In the genomic region with DNA sequence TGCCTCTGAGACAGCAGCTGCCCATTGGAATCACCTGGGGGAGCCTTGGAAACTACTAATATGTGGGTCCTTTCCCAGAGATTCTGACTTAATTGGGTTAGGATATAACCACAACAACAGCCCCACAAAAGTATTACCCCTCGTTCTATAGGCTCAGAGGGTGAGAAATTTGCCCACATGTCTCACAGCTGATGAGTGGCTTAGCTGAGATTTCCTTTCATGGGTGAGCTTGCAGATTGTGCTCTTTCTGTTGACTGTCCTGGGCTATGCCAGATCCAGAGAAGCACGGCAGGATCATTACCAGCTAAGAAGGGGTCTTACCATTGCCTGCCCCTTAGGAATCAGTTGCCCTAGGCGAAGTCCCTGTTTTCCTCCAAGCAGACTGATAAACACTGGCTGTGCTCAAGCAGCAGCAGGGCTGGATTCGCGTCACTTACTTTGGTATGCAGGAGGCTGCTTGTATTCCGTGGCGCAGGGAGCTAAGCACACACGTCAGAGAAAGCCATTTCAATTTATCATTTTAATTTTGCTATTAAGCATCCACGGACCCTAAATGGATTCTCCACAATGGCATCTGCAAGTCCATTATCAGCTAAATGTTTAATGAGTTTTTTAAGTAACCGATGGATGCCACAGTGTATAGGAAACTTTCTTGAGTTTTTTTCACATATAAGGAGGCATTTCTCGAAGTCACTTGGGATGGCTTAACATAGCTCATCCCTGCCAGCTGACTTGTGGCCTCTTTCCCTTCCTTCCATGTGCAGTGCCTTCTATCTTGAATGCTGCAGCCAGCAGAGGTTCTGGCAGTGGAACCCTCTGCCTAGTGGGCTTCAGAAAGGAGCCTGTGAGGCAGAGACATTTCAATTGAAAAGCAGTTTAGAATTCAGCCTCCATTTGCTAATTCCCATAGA, we compare ENCODE assay signal across 10 cellular contexts. TPM values are rescaled to one million over a fixed set of nuclear protein-coding genes. Genes with fewer than 3 reads are reported as not detected.
A peak's percentile ranks its signal among the peaks of the same experiment; 100 is the strongest.
DNase-seq lines count a peak whose midpoint lies in the region; ATAC-seq and TF ChIP-seq lines count a peak whose summit lies in the region.
"Had no signal": no experiment of that assay in that cellular context is flagged by ENCODE, and none has a peak within 500 bp of the region (broad histone marks: within the 10 kb centered on the region; RNA-seq: fewer than 3 reads in every experiment).

No MANE protein-coding gene starts in this region.

- no peaks in the 10 kb centered on the region for H3K9me3 ChIP-seq in BE2C
- H3K9me3 ChIP-seq: neutrophil had no signal

- no peaks in the 10 kb centered on the region for H3K36me3 ChIP-seq in BE2C
- H3K36me3 ChIP-seq: neutrophil had no signal

- peaks cover 30% of the 10 kb centered on the region for H3K27me3 Mint-ChIP-seq in activated naive CD8-positive, alpha-beta T cell treated with anti-CD3 and anti-CD28 coated beads, Interleukin-2, amount 50 U/mL, for 24 hours
- H3K27me3 Mint-ChIP-seq in CD14-positive monocyte (ENCODE audit: low read depth in 3 of 3) = peaks cover 10 to 15% (median 10%) of the 10 kb centered on the region in 3 donors

- H3K4me1 Mint-ChIP-seq in activated naive CD8-positive, alpha-beta T cell treated with anti-CD3 and anti-CD28 coated beads, Interleukin-2, amount 50 U/mL, for 24 hours = peaks cover 20% of the 10 kb centered on the region
- peaks cover 16% of the 10 kb centered on the region for H3K4me1 Mint-ChIP-seq in CD14-positive monocyte

- intact Hi-C loops in left cardiac atrium (cut with DNase I) (no loop called here), CD14-positive monocyte (cut with micrococcal nuclease) (no loop called here)

- no peak overlapping the region for H3K27ac Mint-ChIP-seq in activated naive CD8-positive, alpha-beta T cell treated with anti-CD3 and anti-CD28 coated beads, Interleukin-2, amount 50 U/mL, for 24 hours
- no peak overlapping the region for H3K27ac Mint-ChIP-seq in CD14-positive monocyte

- in situ Hi-C loops in astrocyte of the cerebellum (cut with HindIII; ENCODE audit: low sequenced_read_pairs) = no loop called here

- no peaks in the 10 kb centered on the region for H3K27me3 ChIP-seq in BE2C

- H3K4me3 ChIP-seq in BE2C (ENCODE audit: low read depth, low read length) (peak overlapping the region; percentile 11; the same call in 1 of the 2 replicates), astrocyte of the cerebellum (ENCODE audit: low read depth, low read length) (no peak overlapping the region)

- H3K4me1 ChIP-seq in BE2C = peaks cover 15% of the 10 kb centered on the region

- H3K4me3 Mint-ChIP-seq in activated naive CD8-positive, alpha-beta T cell treated with anti-CD3 and anti-CD28 coated beads, Interleukin-2, amount 50 U/mL, for 24 hours = no peak overlapping the region
- H3K4me3 Mint-ChIP-seq in CD14-positive monocyte = no peak overlapping the region

- ATAC-seq in left cardiac atrium = peak; percentile 76 to 92
- ATAC-seq in activated naive CD8-positive, alpha-beta T cell treated with anti-CD3 and anti-CD28 coated beads, Interleukin-2, amount 50 U/mL, for 24 hours = no peak
- ATAC-seq in GM21786 (IDR thresholded peaks at IDR 0.05; ENCODE audit: unreplicated experiment) = no peak

- H3K9me3 Mint-ChIP-seq in activated naive CD8-positive, alpha-beta T cell treated with anti-CD3 and anti-CD28 coated beads, Interleukin-2, amount 50 U/mL, for 24 hours = no peaks in the 10 kb centered on the region
- H3K9me3 Mint-ChIP-seq in CD14-positive monocyte = no peaks in the 10 kb centered on the region

- TF ChIP-seq CTCF in BE2C (IDR thresholded peaks at IDR 0.05; ENCODE audit: low read depth, low read length) (no peak), astrocyte of the cerebellum (IDR thresholded peaks at IDR 0.05; ENCODE audit: low read depth, low read length, missing control alignments) (no peak), CD14-positive monocyte (IDR thresholded peaks at IDR 0.05) (no peak)

- H3K36me3 Mint-ChIP-seq in activated naive CD8-positive, alpha-beta T cell treated with anti-CD3 and anti-CD28 coated beads, Interleukin-2, amount 50 U/mL, for 24 hours (ENCODE audit: low read depth) = no peaks in the 10 kb centered on the region
- H3K36me3 Mint-ChIP-seq in CD14-positive monocyte = no peaks in the 10 kb centered on the region

- DNase-seq in BE2C = peak; percentile 68
- peak; percentile 53 for DNase-seq in astrocyte of the cerebellum (ENCODE audit: low read depth)
- peak; percentile 64 for DNase-seq in left cardiac atrium
- DNase-seq in renal cortical epithelial cell (ENCODE audit: low read depth) = peak; percentile 75
- DNase-seq in activated naive CD8-positive, alpha-beta T cell treated with anti-CD3 and anti-CD28 coated beads, Interleukin-2, amount 50 U/mL, for 24 hours = no peak
- no peak for DNase-seq in NCI-H748 (lab: John Stamatoyannopoulos, UW; ENCODE audit: unreplicated experiment)
- no peak for DNase-seq in CD14-positive monocyte (ENCODE audit: low spot score)
- DNase-seq: activated T-cell treated with anti-CD3 and anti-CD28 coated beads, Interleukin-2, amount 50 U/mL, for 48 hours had no signal

RNA-seq across cellular contexts. Expression of a gene that starts 51.6 kb away (rescaled TPM):
- polyA plus RNA-seq in BE2C (2012; ENCODE audit: insufficient read depth, insufficient read length, low read depth) = 44.5 TPM
- total RNA-seq in left cardiac atrium = 10 to 100 TPM; 44.9 to 60.1 TPM
- total RNA-seq in renal cortical epithelial cell = 54.4 and 218 TPM in 2 replicates
- polyA plus RNA-seq in CD14-positive monocyte = not detected

Comparison
In these comparisons a context has a peak if more than half of its experiments do, and no peak if none do; other contexts are left out.
1. DNase-seq: peak in BE2C (single experiment), astrocyte of the cerebellum (single experiment), left cardiac atrium (single experiment) and renal cortical epithelial cell (single experiment); none in activated naive CD8-positive, alpha-beta T cell treated with anti-CD3 and anti-CD28 coated beads, Interleukin-2, amount 50 U/mL, for 24 hours (single experiment), NCI-H748 (single experiment) and CD14-positive monocyte (single experiment).
2. ATAC-seq: peak in left cardiac atrium (2 of 2); none in activated naive CD8-positive, alpha-beta T cell treated with anti-CD3 and anti-CD28 coated beads, Interleukin-2, amount 50 U/mL, for 24 hours (single experiment) and GM21786 (single experiment).